ENCODE assay signal across 1 cellular context in genomic region chr12:53427905-53428594, GRCh38.
A peak's percentile ranks its signal among the peaks of the same experiment; 100 is the strongest.
TF ChIP-seq lines count a peak whose summit lies in the region.

No MANE protein-coding gene starts in this region.

TF ChIP-seq in A549, 52 proteins besides CTCF, POLR2A, EP300 and RAD21 (continued from another document):
- TF ChIP-seq HEYL (CRISPR knock-in tag; IDR thresholded peaks at IDR 0.05) (no peak), SMC3 (IDR thresholded peaks at IDR 0.05) (no peak), MAZ (IDR thresholded peaks at IDR 0.05; ENCODE audit: borderline replicate concordance, low read depth, low read length) (no peak), MAX (IDR thresholded peaks at IDR 0.05) (peak; percentile 96)
